In genomic region chr2:36403675-36404230, GRCh38 we compare ENCODE assay signal across 9 cellular contexts. TPM values are rescaled to one million over a fixed set of nuclear protein-coding genes. Genes with fewer than 3 reads are reported as not detected.
DNase-seq lines count a peak whose midpoint lies in the region; ATAC-seq and TF ChIP-seq lines count a peak whose summit lies in the region.
"Had no signal": no experiment of that assay in that cellular context is flagged by ENCODE, and none has a peak within 500 bp of the region (broad histone marks: within the 10 kb centered on the region; RNA-seq: fewer than 3 reads in every experiment).

No MANE protein-coding gene starts in this region.

- no peak for DNase-seq in activated T-cell treated with anti-CD3 and anti-CD28 coated beads, Interleukin-2, amount 50 U/mL, for 4 hours
- no peak for DNase-seq in activated T-cell treated with anti-CD3 and anti-CD28 coated beads, Interleukin-2, amount 50 U/mL, for 48 hours
- DNase-seq in adipocyte (ENCODE audit: low read depth) (peak; percentile 71), gastrocnemius medialis (no peak), Right ventricle myocardium superior (no peak), foreskin melanocyte (no peak), ecto neural progenitor cell (ENCODE audit: low spot score) (no peak)

- no peak overlapping the region for H3K4me3 Mint-ChIP-seq in activated T-cell treated with anti-CD3 and anti-CD28 coated beads, Interleukin-2, amount 50 U/mL, for 4 hours
- H3K4me3 Mint-ChIP-seq: neural crest cell had no signal

- intact Hi-C loops in gastrocnemius medialis (cut with DNase I; ENCODE audit: low total_unique reads) (no loop called here), Right ventricle myocardium superior (cut with DNase I) (no loop called here)

- H3K9me3 Mint-ChIP-seq in activated T-cell treated with anti-CD3 and anti-CD28 coated beads, Interleukin-2, amount 50 U/mL, for 4 hours = no peaks in the 10 kb centered on the region
- H3K9me3 Mint-ChIP-seq: neural crest cell had no signal

- no peak for TF ChIP-seq POLR2A in gastrocnemius medialis (IDR thresholded peaks at IDR 0.05)

- TF ChIP-seq CTCF in gastrocnemius medialis (IDR thresholded peaks at IDR 0.05 in 4 of 5, conservative IDR thresholded peaks at IDR 0.05 in 1 of 5) = no peak

- peak; percentile 86 to 90 for ATAC-seq in activated T-cell treated with anti-CD3 and anti-CD28 coated beads, Interleukin-2, amount 50 U/mL, for 4 hours
- ATAC-seq in HG03378 (IDR thresholded peaks at IDR 0.05; ENCODE audit: unreplicated experiment) (peak; percentile 70), gastrocnemius medialis (peak in 1 of 2 donors; percentile 48), Right ventricle myocardium superior (ENCODE audit: poor library complexity) (no peak)

- H3K36me3 Mint-ChIP-seq in activated T-cell treated with anti-CD3 and anti-CD28 coated beads, Interleukin-2, amount 50 U/mL, for 4 hours (ENCODE audit: insufficient read depth) = no peaks in the 10 kb centered on the region

- peak overlapping the region; percentile 27 to 52 (median 44) for H3K27ac ChIP-seq in gastrocnemius medialis

- H3K4me3 ChIP-seq in adipocyte (ENCODE audit: low read length) (no peak overlapping the region), gastrocnemius medialis (no peak overlapping the region)

- H3K9me3 ChIP-seq in adipocyte (ENCODE audit: control insufficient read depth, low read length) = no peaks in the 10 kb centered on the region
- no peaks in the 10 kb centered on the region for H3K9me3 ChIP-seq in gastrocnemius medialis

- in situ Hi-C loops in gastrocnemius medialis (cut with MboI; ENCODE audit: low sequenced_read_pairs in 4 of 4) = no loop called here

- H3K27me3 ChIP-seq in adipocyte (replicated peaks; ENCODE audit: control insufficient read depth, insufficient read depth, low read length) (no peaks in the 10 kb centered on the region), gastrocnemius medialis (no peaks in the 10 kb centered on the region)

- H3K4me1 Mint-ChIP-seq in activated T-cell treated with anti-CD3 and anti-CD28 coated beads, Interleukin-2, amount 50 U/mL, for 4 hours (ENCODE audit: low read depth) = no peaks in the 10 kb centered on the region
- H3K4me1 Mint-ChIP-seq: neural crest cell had no signal

- H3K4me1 ChIP-seq in adipocyte (ENCODE audit: control insufficient read depth, insufficient read depth, low read length) (peaks cover 18% of the 10 kb centered on the region), gastrocnemius medialis (peaks cover 51 to 78% of the 10 kb centered on the region in 2 donors)

- H3K36me3 ChIP-seq in adipocyte (ENCODE audit: control insufficient read depth, insufficient read depth, low read length, severe bottlenecking) = peaks cover 14% of the 10 kb centered on the region
- H3K36me3 ChIP-seq in gastrocnemius medialis = no peaks in the 10 kb centered on the region

- H3K27me3 Mint-ChIP-seq in activated T-cell treated with anti-CD3 and anti-CD28 coated beads, Interleukin-2, amount 50 U/mL, for 4 hours (ENCODE audit: low read depth) = no peaks in the 10 kb centered on the region

- H3K9ac ChIP-seq in adipocyte (ENCODE audit: low read length) = no peak overlapping the region

RNA-seq across cellular contexts. Expression of gene CRIM1, which starts 48.2 kb away (rescaled TPM):
- 10 to 100 TPM; 17.9 to 23.8 (median 22.9) TPM for total RNA-seq in activated T-cell treated with anti-CD3 and anti-CD28 coated beads, Interleukin-2, amount 50 U/mL, for 4 hours
- 100 to 1,000 TPM in 2 of 4 donors, 10 to 100 TPM in 2; 93.2 to 194 (median 119) TPM for total RNA-seq in gastrocnemius medialis
- 17.2 TPM for total RNA-seq in Right ventricle myocardium superior
